Comparison of ENCODE assay signal across 8 cellular contexts in the genomic region with DNA sequence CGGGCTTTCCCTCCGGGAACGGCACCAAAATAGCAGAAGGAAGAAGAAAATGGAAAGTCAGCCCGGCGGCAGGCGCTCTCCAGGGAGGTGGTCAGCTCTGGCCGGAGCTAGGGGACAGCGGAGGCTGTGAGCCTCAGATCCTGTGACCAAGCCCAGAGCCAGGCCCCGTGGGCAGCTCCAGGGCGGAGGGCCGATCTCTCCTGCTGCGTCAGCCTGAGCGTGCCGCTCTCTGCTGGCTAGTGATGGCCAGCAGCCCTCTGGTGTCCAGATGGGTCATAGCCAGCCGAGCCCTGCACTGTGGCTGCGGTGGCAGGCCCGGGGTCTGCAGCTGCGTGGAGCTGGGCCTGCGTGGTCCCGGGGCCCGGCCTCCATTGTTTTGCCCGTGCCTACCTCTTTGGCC. TPM values are rescaled to one million over a fixed set of nuclear protein-coding genes. Genes with fewer than 3 reads are reported as not detected.
DNase-seq lines count a peak whose midpoint lies in the region; ATAC-seq, FAIRE-seq and TF ChIP-seq lines count a peak whose summit lies in the region.

No MANE protein-coding gene starts in this region.

- no peak overlapping the region for H3K4me3 Mint-ChIP-seq in activated T-cell treated with anti-CD3 and anti-CD28 coated beads, Interleukin-2, amount 50 U/mL, for 72 hours

- no peak for TF ChIP-seq POLR2A in GM12891 (IDR thresholded peaks at IDR 0.05; ENCODE audit: low read depth, low read length)

- peak overlapping the region; percentile 14 to 29 for H3K27ac ChIP-seq in lung (ENCODE audit: low read depth in 1 of 2, low read length in 1 of 2)

- peak; percentile 42 for DNase-seq in activated CD8-positive, alpha-beta memory T cell treated with anti-CD3 and anti-CD28 coated beads, Interleukin-2, amount 50 U/mL, for 48 hours
- no peak for DNase-seq in activated CD8-positive, alpha-beta memory T cell treated with anti-CD3 and anti-CD28 coated beads, Interleukin-2, amount 50 U/mL, for 4 hours
- DNase-seq in ecto neural progenitor cell (ENCODE audit: low spot score) (peak; percentile 83), lung (ENCODE audit: low spot score) (no peak), ureter (ENCODE audit: low spot score) (peak; percentile 43), GM12891 (ENCODE audit: insufficient read length, low spot score) (no peak), DMS153 treated with DMSO at 0.1 percent for 48 hours (lab: John Stamatoyannopoulos, UW; ENCODE audit: unreplicated experiment) (no peak)
- no peak for DNase-seq in activated T-cell treated with anti-CD3 and anti-CD28 coated beads, Interleukin-2, amount 50 U/mL, for 72 hours

- H3K4me3 ChIP-seq in lung = no peak overlapping the region

- H3K36me3 Mint-ChIP-seq in activated T-cell treated with anti-CD3 and anti-CD28 coated beads, Interleukin-2, amount 50 U/mL, for 72 hours (ENCODE audit: insufficient read depth in 2 of 2) = no peaks in the 10 kb centered on the region

- peak; percentile 5 for TF ChIP-seq CTCF in lung (IDR thresholded peaks at IDR 0.05; ENCODE audit: control extremely low read depth, extremely low read depth)

- FAIRE-seq in GM12891 (lab: Jason Lieb, UNC) = no peak

- H3K9me3 Mint-ChIP-seq in activated T-cell treated with anti-CD3 and anti-CD28 coated beads, Interleukin-2, amount 50 U/mL, for 72 hours = no peaks in the 10 kb centered on the region

- no peaks in the 10 kb centered on the region for H3K4me1 Mint-ChIP-seq in activated T-cell treated with anti-CD3 and anti-CD28 coated beads, Interleukin-2, amount 50 U/mL, for 72 hours (ENCODE audit: low read depth)

- H3K4me1 ChIP-seq in lung (ENCODE audit: control insufficient read depth in 2 of 2, insufficient read depth in 2 of 2, low read length in 2 of 2) = peaks cover 0 to 20% of the 10 kb centered on the region in 2 donors

- no peaks in the 10 kb centered on the region for H3K27me3 Mint-ChIP-seq in activated T-cell treated with anti-CD3 and anti-CD28 coated beads, Interleukin-2, amount 50 U/mL, for 72 hours (ENCODE audit: low read depth)

- 65 to 86% methylated on average over 22 of the region's 22 CpGs for WGBS in lung, 2 donors

- H3K27ac Mint-ChIP-seq in activated T-cell treated with anti-CD3 and anti-CD28 coated beads, Interleukin-2, amount 50 U/mL, for 72 hours = no peak overlapping the region

- no peak for ATAC-seq in lung (ENCODE audit: insufficient read depth, low FRiP score)
- ATAC-seq in activated T-cell treated with anti-CD3 and anti-CD28 coated beads, Interleukin-2, amount 50 U/mL, for 72 hours (replicated peaks in 1 of 2) = no peak

- H3K36me3 ChIP-seq in lung (ENCODE audit: control insufficient read depth in 2 of 2, insufficient read depth in 2 of 2, low read length in 2 of 2) = no peaks in the 10 kb centered on the region

- H3K27me3 ChIP-seq in lung (ENCODE audit: control insufficient read depth, insufficient read depth) = no peaks in the 10 kb centered on the region

- H3K9me3 ChIP-seq in lung (ENCODE audit: control insufficient read depth in 2 of 2, insufficient read depth in 1 of 2, low read length in 1 of 2) = no peaks in the 10 kb centered on the region

TF ChIP-seq in GM12891, 5 proteins besides CTCF, POLR2A, EP300 and RAD21:
- TF ChIP-seq TAF1 (IDR thresholded peaks at IDR 0.05; ENCODE audit: low read depth, low read length) = no peak
- TF ChIP-seq SPI1 (IDR thresholded peaks at IDR 0.05; ENCODE audit: low read depth, low read length) = no peak
- no peak for TF ChIP-seq POLR2AphosphoS5 (IDR thresholded peaks at IDR 0.05; ENCODE audit: low read depth, low read length)
- TF ChIP-seq PAX5 (IDR thresholded peaks at IDR 0.05; ENCODE audit: insufficient read depth, low read length, severe bottlenecking) = no peak
- no peak for TF ChIP-seq POU2F2 (IDR thresholded peaks at IDR 0.05; ENCODE audit: low read depth, low read length)

RNA-seq across cellular contexts. Expression of a gene that starts 16.9 kb away (rescaled TPM):
- total RNA-seq in lung (10 to 100 TPM in 1 of 2 donors, 1 to 10 TPM in 1; 5.2 to 10.8 TPM), ureter (7.1 TPM)
- 1 to 10 TPM; 2.1 to 6.4 TPM for polyA plus RNA-seq in lung
- polyA plus RNA-seq in GM12891 (2012; ENCODE audit: low read depth, missing spikeins) = 3.0 TPM
- total RNA-seq in activated T-cell treated with anti-CD3 and anti-CD28 coated beads, Interleukin-2, amount 50 U/mL, for 72 hours = 1 to 10 TPM; 1.6 to 2.0 TPM

RNA-seq across cellular contexts. Expression of a gene that starts 41.5 kb away (rescaled TPM):
- 10 to 100 TPM; 12.1 to 42.5 TPM for total RNA-seq in lung
- 10 to 100 TPM in 1 of 2 donors, 1 to 10 TPM in 1; 9.6 to 29.2 TPM for polyA plus RNA-seq in lung
- total RNA-seq in ureter = 15.4 TPM
- polyA plus RNA-seq in GM12891 (2012; ENCODE audit: low read depth, missing spikeins) = 5.2 TPM
- total RNA-seq in activated T-cell treated with anti-CD3 and anti-CD28 coated beads, Interleukin-2, amount 50 U/mL, for 72 hours = 1 to 10 TPM; 4.3 to 8.3 TPM

Comparison
In these comparisons a context has a peak if more than half of its experiments do, and no peak if none do; other contexts are left out.
1. DNase-seq: peak in activated CD8-positive, alpha-beta memory T cell treated with anti-CD3 and anti-CD28 coated beads, Interleukin-2, amount 50 U/mL, for 48 hours (single experiment), ecto neural progenitor cell (single experiment) and ureter (single experiment); none in activated CD8-positive, alpha-beta memory T cell treated with anti-CD3 and anti-CD28 coated beads, Interleukin-2, amount 50 U/mL, for 4 hours (single experiment), lung (single experiment), GM12891 (single experiment), DMS153 treated with DMSO at 0.1 percent for 48 hours (single experiment) and activated T-cell treated with anti-CD3 and anti-CD28 coated beads, Interleukin-2, amount 50 U/mL, for 72 hours (0 of 2).